10 cellular contexts compared by ENCODE assay signal in genomic region chr10:60611291-60611747, GRCh38.
DNase-seq lines count a peak whose midpoint lies in the region; FAIRE-seq and TF ChIP-seq lines count a peak whose summit lies in the region.
"Had no signal": no experiment of that assay in that cellular context is flagged by ENCODE, and none has a peak within 500 bp of the region (broad histone marks: within the 10 kb centered on the region; RNA-seq: fewer than 3 reads in every experiment).

No MANE protein-coding gene starts in this region.

- H4K91ac ChIP-seq in H1 (replicated peaks; ENCODE audit: insufficient read length, low read length): no peak overlapping the region

- H2AK5ac ChIP-seq in H1 (ENCODE audit: low read depth, low read length): no peak overlapping the region

- TF ChIP-seq POLR2A in H1 (IDR thresholded peaks at IDR 0.05; ENCODE audit: control extremely low read depth in 1 of 2, low read depth in 2 of 2, low read length in 2 of 2): no peak

- no peak overlapping the region for H3K18ac ChIP-seq in H1 (ENCODE audit: extremely low read depth, low read length)

- H3K36me3 ChIP-seq in H1 (ENCODE audit: control insufficient read depth in 2 of 4, insufficient read depth in 4 of 4, low read length in 3 of 4): no peaks in the 10 kb centered on the region

- CTCF ChIA-PET in H1 (lab: Charles Lee; ENCODE audit: partially characterized antibody): no interaction called here
- CTCF ChIA-PET in GM10248 (lab: Yijun Ruan, JAX): no interaction called here

- H2BK120ac ChIP-seq in H1 (replicated peaks; ENCODE audit: low read depth, low read length): no peak overlapping the region

- no peak overlapping the region for H4K5ac ChIP-seq in H1 (ENCODE audit: insufficient read length, low read depth, low read length)

- no peak overlapping the region for H3K27ac ChIP-seq in H1 (ENCODE audit: low read depth, low read length)

- TF ChIP-seq EP300 in H1 (IDR thresholded peaks at IDR 0.05; ENCODE audit: borderline replicate concordance in 1 of 2, low read depth in 2 of 2, low read length in 2 of 2): no peak

- H3K4me2 ChIP-seq in H1 (ENCODE audit: insufficient read depth in 1 of 2, low read depth in 2 of 2, low read length in 2 of 2): no peak overlapping the region

- no peak overlapping the region for H4K8ac ChIP-seq in H1 (ENCODE audit: extremely low read depth, insufficient read depth, low read length)

- H4K20me1 ChIP-seq in H1 (replicated peaks in 1 of 2; ENCODE audit: control insufficient read depth in 1 of 2, insufficient read depth in 2 of 2, low read length in 2 of 2): no peaks in the 10 kb centered on the region

- no peaks in the 10 kb centered on the region for H3K9me3 ChIP-seq in H1 (ENCODE audit: insufficient read depth in 2 of 2, low read depth in 1 of 2, low read length in 1 of 2)

- no peak overlapping the region for H2BK15ac ChIP-seq in H1 (ENCODE audit: low read length)

- H3K56ac ChIP-seq in H1 (replicated peaks; ENCODE audit: insufficient read length, low read depth, low read length): no peak overlapping the region

- 82% methylated on average over 5 of the region's 5 CpGs; no CpG with 5 or more reads in 1 of the 2 experiments for WGBS in H1 (ENCODE audit: extremely low coverage in 1 of 2, insufficient coverage in 1 of 2, insufficient read length in 1 of 2, insufficient replicate concordance in 2 of 2, low coverage in 1 of 2, low lambda C conversion rate in 2 of 2, missing lambda C conversion rate in 1 of 2), 2 experiments

- no peak overlapping the region for H2BK20ac ChIP-seq in H1 (ENCODE audit: low read length)

- H3K79me2 ChIP-seq in H1 (ENCODE audit: control insufficient read depth in 1 of 2, insufficient read depth in 2 of 2, low read length in 2 of 2): no peaks in the 10 kb centered on the region

- no peak overlapping the region for H3K14ac ChIP-seq in H1 (ENCODE audit: insufficient read length)

- H3K27me3 ChIP-seq in H1 (replicated peaks in 1 of 4; ENCODE audit: control insufficient read depth in 3 of 4, extremely low read depth in 1 of 4, insufficient read depth in 3 of 4, low read length in 3 of 4): no peaks in the 10 kb centered on the region

- no peak overlapping the region for H3K4ac ChIP-seq in H1 (replicated peaks; ENCODE audit: insufficient read length, low read depth, low read length)

- in situ Hi-C loops in GM13976 (cut with MboI; ENCODE audit: low sequenced_read_pairs, unreplicated experiment): no loop called here

- H3K4me3 ChIP-seq in H1 (ENCODE audit: extremely low read depth in 1 of 4, insufficient read depth in 2 of 4, low read depth in 3 of 4, low read length in 4 of 4) (no peak overlapping the region), retinal pigment epithelial cell (ENCODE audit: low read length) (no peak overlapping the region)
- H3K4me3 ChIP-seq: lung had no signal

- TF ChIP-seq RAD21 in H1 (IDR thresholded peaks at IDR 0.05 in 1 of 2, conservative IDR thresholded peaks at IDR 0.05 in 1 of 2; ENCODE audit: low read depth in 2 of 2, low read length in 2 of 2): no peak

- H3K9ac ChIP-seq in H1 (replicated peaks in 1 of 4; ENCODE audit: extremely low read depth in 1 of 4, low read depth in 3 of 4, low read length in 3 of 4): no peak overlapping the region

- H3K79me1 ChIP-seq in H1 (ENCODE audit: low read depth, low read length): no peaks in the 10 kb centered on the region

- no peak overlapping the region for H2BK5ac ChIP-seq in H1 (ENCODE audit: low read depth, low read length)

- H2AFZ ChIP-seq in H1 (ENCODE audit: low read length): no peak overlapping the region

- H3K23me2 ChIP-seq in H1 (ENCODE audit: low read depth, low read length): no peaks in the 10 kb centered on the region

- POLR2A ChIA-PET in H1 (lab: Charles Lee; ENCODE audit: partially characterized antibody): interaction anchor here (1.0 kb wide), 1 partner anchor 8 kb away, joined by 3 read pairs; no protein-coding TSS in a partner anchor
- POLR2A ChIA-PET in GM10248 (lab: Yijun Ruan, JAX): no interaction called here

- no peak for TF ChIP-seq CTCF in H1 (IDR thresholded peaks at IDR 0.05; ENCODE audit: control extremely low read depth in 1 of 3, insufficient read depth in 1 of 3, low read depth in 1 of 3, low read length in 3 of 3)
- TF ChIP-seq CTCF in retinal pigment epithelial cell (conservative IDR thresholded peaks at IDR 0.05; ENCODE audit: low read depth, low read length): no peak
- TF ChIP-seq CTCF in GM10248 (IDR thresholded peaks at IDR 0.05; ENCODE audit: control extremely low read depth, extremely low read depth, low read depth, missing control alignments): no peak
- no peak for TF ChIP-seq CTCF in GM13976 (IDR thresholded peaks at IDR 0.05; ENCODE audit: borderline replicate concordance, control extremely low read depth, extremely low read depth, insufficient read depth, missing control alignments)

- no peak overlapping the region for H2BK12ac ChIP-seq in H1 (ENCODE audit: low read depth, low read length)

- peaks cover 0 to 5% (median 0%) of the 10 kb centered on the region in 4 experiments; a peak in 1 of 7 replicates for H3K4me1 ChIP-seq in H1 (replicated peaks in 1 of 4; ENCODE audit: control insufficient read depth in 3 of 4, insufficient read depth in 4 of 4, low read length in 3 of 4)

- no peak for FAIRE-seq in H1 (lab: Jason Lieb, UNC)

- no peak overlapping the region for H3K23ac ChIP-seq in H1 (ENCODE audit: insufficient read length)

- DNase-seq in ELR (ENCODE audit: low read depth) (peak; percentile 74), OCI-M1 (lab: John Stamatoyannopoulos, UW) (peak; percentile 53), H1 (ENCODE audit: low read depth in 1 of 2, low spot score in 2 of 2) (no peak), retinal pigment epithelial cell (ENCODE audit: low read depth) (peak; percentile 11), GM10248 (ENCODE audit: extremely low spot score) (no peak), GM13976 (ENCODE audit: low spot score) (no peak), SIG-M5 (lab: John Stamatoyannopoulos, UW) (no peak)
- DNase-seq in effector CD4-positive, alpha-beta T cell: no peak
- DNase-seq: NCI-H446 treated with DMSO at 0.1 percent for 48 hours had no signal

TF ChIP-seq in H1, 55 proteins besides CTCF, POLR2A, EP300 and RAD21:
- TF ChIP-seq CHD2 (IDR thresholded peaks at IDR 0.05; ENCODE audit: low read length) (no peak), JUND (IDR thresholded peaks at IDR 0.05; ENCODE audit: low read length) (0 out of 2 replicates have a peak, but pooled peaks have one; percentile 36)

Comparison
In these comparisons a context has a peak if more than half of its experiments do, and no peak if none do; other contexts are left out.
1. DNase-seq: peak in ELR (single experiment), OCI-M1 (single experiment) and retinal pigment epithelial cell (single experiment); none in H1 (0 of 2), effector CD4-positive, alpha-beta T cell (single experiment), GM10248 (single experiment), GM13976 (single experiment) and SIG-M5 (single experiment).